ENCODE assay signal across 27 cellular contexts in genomic region chr5:75723378-75723777, GRCh38.
"Had no signal": no experiment of that assay in that cellular context is flagged by ENCODE, and none has a peak within 500 bp of the region (broad histone marks: within the 10 kb centered on the region; RNA-seq: fewer than 3 reads in every experiment).

No MANE protein-coding gene starts in this region.

- H3K36me3 ChIP-seq: stomach, suprapubic skin, thoracic aorta, thyroid gland, tibial artery, tibial nerve, transverse colon, upper lobe of left lung, upper lobe of right lung, uterus, vagina had no signal

- ATAC-seq: stimulated activated effector memory CD8-positive, alpha-beta T cell treated with anti-CD3 and anti-CD28 coated beads, Interleukin-12 subunit alpha, Interleukin-12 subunit beta, amount 100 ng/mL, for 72 hours; stimulated activated memory B cell treated with anti-CD40 and anti-IgM and Interleukin-4, amounts not matched to agents 10 μg/mL and 1 μg/mL and 100 μg/mL, for 72 hours; stimulated activated naive B cell treated with anti-CD40 and anti-IgM and Interleukin-4, amounts not matched to agents 10 μg/mL and 1 μg/mL and 100 μg/mL, for 72 hours; stimulated activated naive CD8-positive, alpha-beta T cell treated with anti-CD3 and anti-CD28 coated beads, Interleukin-15, amount 100 ng/mL, for 72 hours; stimulated activated naive CD8-positive, alpha-beta T cell treated with anti-CD3 and anti-CD28 coated beads, Interleukin-15, Interleukin-2, amounts not matched to agents 100 U/mL and 50 U/mL, for 24 hours; upper lobe of right lung had no signal

- H3K4me1 ChIP-seq: stomach, suprapubic skin, testis, thyroid gland, tibial artery, tibial nerve, transverse colon, upper lobe of left lung, upper lobe of right lung, uterus, vagina had no signal

- H3K4me3 ChIP-seq: stomach, suprapubic skin, testis, thoracic aorta, thyroid gland, tibial artery, tibial nerve, transverse colon, upper lobe of left lung, upper lobe of right lung, uterus, vagina had no signal

- H3K27me3 ChIP-seq: stomach, suprapubic skin, testis, thyroid gland, tibial artery, tibial nerve, transverse colon, upper lobe of left lung, upper lobe of right lung, uterus, vagina had no signal

- FAIRE-seq: urothelium cell line had no signal

- DNase-seq: stimulated activated CD4-positive, alpha-beta T cell treated with anti-CD3 and anti-CD28 coated beads, Interleukin-2, amount 100 ng/mL, for 48 hours; stimulated activated CD4-positive, alpha-beta T cell treated with anti-CD3 and anti-CD28 coated beads, Interleukin-4, amount 100 ng/mL, for 1 hour; stimulated activated CD4-positive, alpha-beta T cell treated with anti-CD3 and anti-CD28 coated beads, Interleukin-4, amount 100 ng/mL, for 24 hours; stimulated activated CD4-positive, alpha-beta T cell treated with anti-CD3 and anti-CD28 coated beads, Interleukin-4, amount 100 ng/mL, for 4 hours; stimulated activated CD8-positive, alpha-beta memory T cell treated with anti-CD3 and anti-CD28 coated beads, Interleukin-4, amount 100 ng/mL, for 48 hours; stimulated activated naive B cell treated with anti-CD40 and anti-IgM and Interleukin-4, amounts not matched to agents 10 μg/mL and 1 μg/mL and 100 μg/mL, for 72 hours; stimulated activated naive CD4-positive, alpha-beta T cell; stimulated activated naive CD4-positive, alpha-beta T cell treated with Interleukin-2 at 50 U/mL for 16 hours; stimulated activated naive CD8-positive, alpha-beta T cell treated with anti-CD3 and anti-CD28 coated beads, Interleukin-15, amount 100 ng/mL, for 72 hours; stimulated activated naive CD8-positive, alpha-beta T cell treated with anti-CD3 and anti-CD28 coated beads, Interleukin-15, Interleukin-2, amounts not matched to agents 100 U/mL and 50 U/mL, for 24 hours; stomach; substantia nigra; testis; thyroid gland; tibial artery; transverse colon; trophoblast cell; upper lobe of left lung; upper lobe of right lung; uterus had no signal

- H3K9me3 ChIP-seq: suprapubic skin, testis, thoracic aorta, thyroid gland, tibial artery, tibial nerve, transverse colon, upper lobe of left lung, upper lobe of right lung, uterus, vagina had no signal

- H3K27ac ChIP-seq: stomach, suprapubic skin, testis, thoracic aorta, thyroid gland, tibial artery, tibial nerve, transverse colon, upper lobe of left lung, upper lobe of right lung, uterus, vagina had no signal
